ENCODE assay signal across 8 cellular contexts in genomic region chr1:16205891-16206546, GRCh38. TPM values are rescaled to one million over a fixed set of nuclear protein-coding genes. Genes with fewer than 3 reads are reported as not detected.
DNase-seq lines count a peak whose midpoint lies in the region; ATAC-seq, FAIRE-seq and TF ChIP-seq lines count a peak whose summit lies in the region.

No MANE protein-coding gene starts in this region.

- H2BK5ac ChIP-seq in H1 (ENCODE audit: low read depth, low read length) = peak overlapping the region; percentile 82

- peak overlapping the region; percentile 73 for H4K5ac ChIP-seq in H1 (ENCODE audit: insufficient read length, low read depth, low read length)

- H3K9ac ChIP-seq in H1 (replicated peaks in 1 of 4; ENCODE audit: extremely low read depth in 1 of 4, low read depth in 3 of 4, low read length in 3 of 4) = peak overlapping the region in 2 of 4 experiments; percentile 45; a peak in 3 of 7 replicates

- TF ChIP-seq RAD21 in H1 (IDR thresholded peaks at IDR 0.05 in 1 of 2, conservative IDR thresholded peaks at IDR 0.05 in 1 of 2; ENCODE audit: low read depth in 2 of 2, low read length in 2 of 2) = no peak

- H3K14ac ChIP-seq in H1 (ENCODE audit: insufficient read length) = no peak overlapping the region

- H3K4me3 ChIP-seq in LNCaP clone FGC (ENCODE audit: low read depth, low read length) (peak overlapping the region; percentile 55), H1 (ENCODE audit: extremely low read depth in 1 of 4, insufficient read depth in 2 of 4, low read depth in 3 of 4, low read length in 4 of 4) (peak overlapping the region in 3 of 4 experiments; percentile 27 to 56 (median 29); a peak in 6 of 8 replicates), neuron (ENCODE audit: low read length) (peak overlapping the region; percentile 45)

- peaks cover 11% of the 10 kb centered on the region for H3K79me1 ChIP-seq in H1 (ENCODE audit: low read depth, low read length)

- H3K23me2 ChIP-seq in H1 (ENCODE audit: low read depth, low read length) = peaks cover 6% of the 10 kb centered on the region

- H3K27ac ChIP-seq in H1 (ENCODE audit: low read depth, low read length) = no peak overlapping the region

- no peaks in the 10 kb centered on the region for H3K27me3 ChIP-seq in H1 (replicated peaks in 1 of 4; ENCODE audit: control insufficient read depth in 3 of 4, extremely low read depth in 1 of 4, insufficient read depth in 3 of 4, low read length in 3 of 4)
- peaks cover 3% of the 10 kb centered on the region for H3K27me3 ChIP-seq in neuron (ENCODE audit: insufficient read depth, low read length)

- peak overlapping the region; percentile 60; the same call in 1 of the 2 replicates for H2BK12ac ChIP-seq in H1 (ENCODE audit: low read depth, low read length)

- H3K18ac ChIP-seq in H1 (ENCODE audit: extremely low read depth, low read length) = peak overlapping the region; percentile 62; the same call in 1 of the 2 replicates

- WGBS in H1 (ENCODE audit: extremely low coverage in 1 of 2, insufficient coverage in 1 of 2, insufficient read length in 1 of 2, insufficient replicate concordance in 2 of 2, low coverage in 1 of 2, low lambda C conversion rate in 2 of 2, missing lambda C conversion rate in 1 of 2), 2 experiments = 76% methylated on average over 20 of the region's 38 CpGs; no CpG with 5 or more reads in 1 of the 2 experiments

- FAIRE-seq in H1 (lab: Jason Lieb, UNC) = no peak

- H2BK20ac ChIP-seq in H1 (ENCODE audit: low read length) = no peak overlapping the region

- peak overlapping the region; percentile 71; the same call in 1 of the 2 replicates for H4K8ac ChIP-seq in H1 (ENCODE audit: extremely low read depth, insufficient read depth, low read length)

- no peak overlapping the region for H3K23ac ChIP-seq in H1 (ENCODE audit: insufficient read length)

- TF ChIP-seq EP300 in H1 (IDR thresholded peaks at IDR 0.05; ENCODE audit: borderline replicate concordance in 1 of 2, low read depth in 2 of 2, low read length in 2 of 2) = no peak

- H3K4me1 ChIP-seq in H1 (replicated peaks in 1 of 4; ENCODE audit: control insufficient read depth in 3 of 4, insufficient read depth in 4 of 4, low read length in 3 of 4) = peaks cover 0 to 26% (median 14%) of the 10 kb centered on the region in 4 experiments; a peak in 6 of 7 replicates
- peaks cover 8% of the 10 kb centered on the region for H3K4me1 ChIP-seq in neuron (ENCODE audit: insufficient read depth, low read length)

- POLR2A ChIA-PET in H1 (lab: Charles Lee; ENCODE audit: partially characterized antibody) = interaction anchor here (0.5 to 2.3 kb wide), 14 partner anchors 8 to 1897 kb away, joined by 3 to 26 read pairs (median 4); partner anchors contain the start of genes CPLANE2 and EPHA2

- H3K4ac ChIP-seq in H1 (replicated peaks; ENCODE audit: insufficient read length, low read depth, low read length) = peak overlapping the region; percentile 17

- H3K36me3 ChIP-seq in H1 (ENCODE audit: control insufficient read depth in 2 of 4, insufficient read depth in 4 of 4, low read length in 3 of 4) = peaks cover 9 to 23% (median 18%) of the 10 kb centered on the region in 4 experiments; a peak in 7 of 8 replicates
- no peaks in the 10 kb centered on the region for H3K36me3 ChIP-seq in neuron (ENCODE audit: insufficient read depth, low read length)

- no peak overlapping the region for H2AFZ ChIP-seq in H1 (ENCODE audit: low read length)
- no peak overlapping the region for H2AFZ ChIP-seq in neuron (ENCODE audit: low read depth, low read length)

- H4K20me1 ChIP-seq in H1 (replicated peaks in 1 of 2; ENCODE audit: control insufficient read depth in 1 of 2, insufficient read depth in 2 of 2, low read length in 2 of 2) = peaks cover 2 to 4% of the 10 kb centered on the region in 2 experiments

- ATAC-seq in GM19023 (IDR thresholded peaks at IDR 0.05; ENCODE audit: unreplicated experiment) (peak; percentile 20), HG02840 (IDR thresholded peaks at IDR 0.05; ENCODE audit: low FRiP score, unreplicated experiment) (no peak)

- peak overlapping the region; percentile 70 for H4K91ac ChIP-seq in H1 (replicated peaks; ENCODE audit: insufficient read length, low read length)

- no peak for TF ChIP-seq CTCF in LNCaP clone FGC (IDR thresholded peaks at IDR 0.05; ENCODE audit: control insufficient read depth, extremely low read depth, insufficient read depth)
- no peak for TF ChIP-seq CTCF in H1 (IDR thresholded peaks at IDR 0.05; ENCODE audit: control extremely low read depth in 1 of 3, insufficient read depth in 1 of 3, low read depth in 1 of 3, low read length in 3 of 3)

- CTCF ChIA-PET in H1 (lab: Charles Lee; ENCODE audit: partially characterized antibody) = interaction anchor here (0.5 to 7.6 kb wide), 10 partner anchors 11 to 133 kb away, joined by 3 to 45 read pairs (median 6); partner anchors contain the start of gene FAM131C

- peaks cover 5 to 21% of the 10 kb centered on the region in 2 experiments; a peak in 2 of 4 replicates for H3K79me2 ChIP-seq in H1 (ENCODE audit: control insufficient read depth in 1 of 2, insufficient read depth in 2 of 2, low read length in 2 of 2)

- no peak overlapping the region for H2BK120ac ChIP-seq in H1 (replicated peaks; ENCODE audit: low read depth, low read length)

- H2BK15ac ChIP-seq in H1 (ENCODE audit: low read length) = peak overlapping the region; percentile 81; the same call in 1 of the 2 replicates

- DNase-seq in LNCaP clone FGC (ENCODE audit: low read depth) (no peak), H1 (ENCODE audit: low read depth in 1 of 2, low spot score in 2 of 2) (no peak), amniotic stem cell (lab: John Stamatoyannopoulos, UW) (no peak), NCI-H2029 treated with DMSO at 0.1 percent for 48 hours (lab: John Stamatoyannopoulos, UW) (no peak), OCI-M1 (lab: John Stamatoyannopoulos, UW) (no peak)

- peak overlapping the region; percentile 67 to 91 for H3K4me2 ChIP-seq in H1 (ENCODE audit: insufficient read depth in 1 of 2, low read depth in 2 of 2, low read length in 2 of 2)

- H2AK5ac ChIP-seq in H1 (ENCODE audit: low read depth, low read length) = peak overlapping the region; percentile 56; the same call in 1 of the 2 replicates

- peak overlapping the region; percentile 77 for H3K56ac ChIP-seq in H1 (replicated peaks; ENCODE audit: insufficient read length, low read depth, low read length)

- peak in 1 of 2 experiments; percentile 19; a peak in 1 of 3 replicates for TF ChIP-seq POLR2A in H1 (IDR thresholded peaks at IDR 0.05; ENCODE audit: control extremely low read depth in 1 of 2, low read depth in 2 of 2, low read length in 2 of 2)

- no peaks in the 10 kb centered on the region for H3K9me3 ChIP-seq in H1 (ENCODE audit: insufficient read depth in 2 of 2, low read depth in 1 of 2, low read length in 1 of 2)
- no peaks in the 10 kb centered on the region for H3K9me3 ChIP-seq in neuron (ENCODE audit: low read length)

TF ChIP-seq in H1, 55 proteins besides CTCF, POLR2A, EP300 and RAD21:
- no peak for TF ChIP-seq SIRT6 (IDR thresholded peaks at IDR 0.05; ENCODE audit: low read length)
- peak; percentile 66 for TF ChIP-seq CEBPB (IDR thresholded peaks at IDR 0.05; ENCODE audit: low read depth, low read length)
- TF ChIP-seq SIN3A (conservative IDR thresholded peaks at IDR 0.05 in 1 of 2, IDR thresholded peaks at IDR 0.05 in 1 of 2; ENCODE audit: low read depth in 1 of 2, low read length in 2 of 2) = 0 out of 4 replicates have a peak, but pooled peaks of 1 of the 2 experiments have one; percentile 11
- 0 out of 2 replicates have a peak, but pooled peaks have one; percentile 5 for TF ChIP-seq POLR2AphosphoS5 (IDR thresholded peaks at IDR 0.05; ENCODE audit: low read depth, low read length)
- no peak for TF ChIP-seq YY1 (IDR thresholded peaks at IDR 0.05; ENCODE audit: low read depth, low read length)
- TF ChIP-seq KDM4A (IDR thresholded peaks at IDR 0.05; ENCODE audit: low read depth, low read length, severe bottlenecking) = peak; percentile 11
- TF ChIP-seq MAX (IDR thresholded peaks at IDR 0.05) = no peak
- TF ChIP-seq RNF2 (IDR thresholded peaks at IDR 0.05; ENCODE audit: borderline replicate concordance, low read depth, low read length, missing control alignments, poor library complexity, severe bottlenecking) = no peak

RNA-seq across cellular contexts. Expression of gene ARHGEF19, which starts 6.4 kb away (rescaled TPM):
- 51.9 and 56.4 TPM in 2 replicates for total RNA-seq in H1 (2021; fragmentation: NEBNext Ultra II Directional; extraction: Animal tissue kit (Norgen Biotek cat#: 25700))
- 47.5 and 69.2 TPM in 2 replicates for polyA plus RNA-seq in H1 (2011; rRNA removed)
- polyA plus RNA-seq in H1 (2011; cell fraction: cytosol; rRNA removed) = 55.0 TPM
- polyA plus RNA-seq in H1 (2011; cell fraction: nucleus; rRNA removed) = 157 TPM
- 42.8 to 57.1 TPM (median 54.3 TPM) in 4 replicates for polyA plus RNA-seq in H1 (2012, experiment 1 of 2)
- polyA plus RNA-seq in H1 (2012, experiment 2 of 2) = 45.5 TPM
- polyA plus RNA-seq in H1 (2013, experiment 1 of 2) = 32.6 TPM
- polyA plus RNA-seq in H1 (2013, experiment 2 of 2) = 30.2 TPM
- 27.7 and 32.0 TPM in 2 replicates for polyA minus RNA-seq in H1 (2011; rRNA and poly(A)+ RNA removed)
- polyA minus RNA-seq in H1 (2011; cell fraction: cytosol; rRNA and poly(A)+ RNA removed) = 22.2 TPM
- polyA minus RNA-seq in H1 (2011; cell fraction: nucleus; rRNA and poly(A)+ RNA removed) = 30.7 TPM

RNA-seq across cellular contexts. Expression of gene CPLANE2, which starts 31.0 kb away (rescaled TPM):
- total RNA-seq in H1 (2021; fragmentation: NEBNext Ultra II Directional; extraction: Animal tissue kit (Norgen Biotek cat#: 25700)) = 2.5 and 2.7 TPM in 2 replicates
- 2.3 and 3.7 TPM in 2 replicates for polyA plus RNA-seq in H1 (2011; rRNA removed)
- 3.2 TPM for polyA plus RNA-seq in H1 (2011; cell fraction: cytosol; rRNA removed)
- 6.4 TPM for polyA plus RNA-seq in H1 (2011; cell fraction: nucleus; rRNA removed)
- polyA plus RNA-seq in H1 (2012, experiment 1 of 2) = 1.9 to 4.7 TPM (median 3.3 TPM) in 4 replicates
- 7.6 TPM for polyA plus RNA-seq in H1 (2012, experiment 2 of 2)
- 1.1 TPM for polyA plus RNA-seq in H1 (2013, experiment 1 of 2)
- polyA plus RNA-seq in H1 (2013, experiment 2 of 2) = 1.1 TPM
- polyA minus RNA-seq in H1 (2011; rRNA and poly(A)+ RNA removed) = 1.8 and 3.0 TPM in 2 replicates
- polyA minus RNA-seq in H1 (2011; cell fraction: cytosol; rRNA and poly(A)+ RNA removed) = 3.4 TPM
- 1.9 TPM for polyA minus RNA-seq in H1 (2011; cell fraction: nucleus; rRNA and poly(A)+ RNA removed)

RNA-seq across cellular contexts. Expression of gene EPHA2, which starts 50.1 kb away (rescaled TPM):
- total RNA-seq in H1 (2021; fragmentation: NEBNext Ultra II Directional; extraction: Animal tissue kit (Norgen Biotek cat#: 25700)) = 28.4 and 33.6 TPM in 2 replicates
- polyA plus RNA-seq in H1 (2011; rRNA removed) = 26.8 and 42.2 TPM in 2 replicates
- polyA plus RNA-seq in H1 (2011; cell fraction: cytosol; rRNA removed) = 24.2 TPM
- polyA plus RNA-seq in H1 (2011; cell fraction: nucleus; rRNA removed) = 69.5 TPM
- polyA plus RNA-seq in H1 (2012, experiment 1 of 2) = 23.3 to 29.4 TPM (median 24.9 TPM) in 4 replicates
- polyA plus RNA-seq in H1 (2012, experiment 2 of 2) = 28.9 TPM
- 33.8 TPM for polyA plus RNA-seq in H1 (2013, experiment 1 of 2)
- 33.1 TPM for polyA plus RNA-seq in H1 (2013, experiment 2 of 2)
- 44.2 and 53.8 TPM in 2 replicates for polyA minus RNA-seq in H1 (2011; rRNA and poly(A)+ RNA removed)
- polyA minus RNA-seq in H1 (2011; cell fraction: cytosol; rRNA and poly(A)+ RNA removed) = 30.1 TPM
- polyA minus RNA-seq in H1 (2011; cell fraction: nucleus; rRNA and poly(A)+ RNA removed) = 34.1 TPM
